ENCODE assay signal across 26 cellular contexts in genomic region chr5:97951139-97951538, GRCh38.
"Had no signal": no experiment of that assay in that cellular context is flagged by ENCODE, and none has a peak within 500 bp of the region (broad histone marks: within the 10 kb centered on the region; RNA-seq: fewer than 3 reads in every experiment).

No MANE protein-coding gene starts in this region.

- H3K27me3 ChIP-seq: stomach, suprapubic skin, testis, thyroid gland, tibial artery, tibial nerve, transverse colon, upper lobe of left lung, upper lobe of right lung, uterus, vagina had no signal

- DNase-seq: stimulated activated CD4-positive, alpha-beta T cell treated with anti-CD3 and anti-CD28 coated beads, Interleukin-2, amount 100 ng/mL, for 48 hours; stimulated activated CD4-positive, alpha-beta T cell treated with anti-CD3 and anti-CD28 coated beads, Interleukin-4, amount 100 ng/mL, for 1 hour; stimulated activated CD4-positive, alpha-beta T cell treated with anti-CD3 and anti-CD28 coated beads, Interleukin-4, amount 100 ng/mL, for 24 hours; stimulated activated CD4-positive, alpha-beta T cell treated with anti-CD3 and anti-CD28 coated beads, Interleukin-4, amount 100 ng/mL, for 4 hours; stimulated activated CD8-positive, alpha-beta memory T cell treated with anti-CD3 and anti-CD28 coated beads, Interleukin-4, amount 100 ng/mL, for 48 hours; stimulated activated naive B cell treated with anti-CD40 and anti-IgM and Interleukin-4, amounts not matched to agents 10 μg/mL and 1 μg/mL and 100 μg/mL, for 72 hours; stimulated activated naive CD4-positive, alpha-beta T cell; stimulated activated naive CD4-positive, alpha-beta T cell treated with Interleukin-2 at 50 U/mL for 16 hours; stimulated activated naive CD8-positive, alpha-beta T cell treated with anti-CD3 and anti-CD28 coated beads, Interleukin-15, amount 100 ng/mL, for 72 hours; stimulated activated naive CD8-positive, alpha-beta T cell treated with anti-CD3 and anti-CD28 coated beads, Interleukin-15, Interleukin-2, amounts not matched to agents 100 U/mL and 50 U/mL, for 24 hours; stomach; substantia nigra; testis; thyroid gland; tibial artery; transverse colon; trophoblast cell; upper lobe of left lung; upper lobe of right lung; uterus had no signal

- ATAC-seq: stimulated activated effector memory CD8-positive, alpha-beta T cell treated with anti-CD3 and anti-CD28 coated beads, Interleukin-12 subunit alpha, Interleukin-12 subunit beta, amount 100 ng/mL, for 72 hours; stimulated activated memory B cell treated with anti-CD40 and anti-IgM and Interleukin-4, amounts not matched to agents 10 μg/mL and 1 μg/mL and 100 μg/mL, for 72 hours; stimulated activated naive B cell treated with anti-CD40 and anti-IgM and Interleukin-4, amounts not matched to agents 10 μg/mL and 1 μg/mL and 100 μg/mL, for 72 hours; stimulated activated naive CD8-positive, alpha-beta T cell treated with anti-CD3 and anti-CD28 coated beads, Interleukin-15, amount 100 ng/mL, for 72 hours; stimulated activated naive CD8-positive, alpha-beta T cell treated with anti-CD3 and anti-CD28 coated beads, Interleukin-15, Interleukin-2, amounts not matched to agents 100 U/mL and 50 U/mL, for 24 hours; upper lobe of right lung had no signal

- H3K27ac ChIP-seq: stomach, suprapubic skin, testis, thoracic aorta, thyroid gland, tibial artery, tibial nerve, transverse colon, upper lobe of left lung, upper lobe of right lung, uterus, vagina had no signal

- H3K9me3 ChIP-seq: suprapubic skin, testis, thoracic aorta, thyroid gland, tibial artery, transverse colon, upper lobe of left lung, upper lobe of right lung, uterus, vagina had no signal

- H3K4me3 ChIP-seq: stomach, suprapubic skin, testis, thoracic aorta, thyroid gland, tibial artery, tibial nerve, transverse colon, upper lobe of left lung, upper lobe of right lung, uterus, vagina had no signal

- H3K4me1 ChIP-seq: stomach, suprapubic skin, testis, thyroid gland, tibial artery, tibial nerve, transverse colon, upper lobe of left lung, upper lobe of right lung, uterus, vagina had no signal

- H3K36me3 ChIP-seq: stomach, suprapubic skin, thoracic aorta, thyroid gland, tibial artery, tibial nerve, transverse colon, upper lobe of left lung, upper lobe of right lung, uterus, vagina had no signal
